Comparison of ENCODE assay signal across 31 cellular contexts in genomic region chr22:19195796-19196731, GRCh38. TPM values are rescaled to one million over a fixed set of nuclear protein-coding genes. Genes with fewer than 3 reads are reported as not detected.
DNase-seq lines count a peak whose midpoint lies in the region; ATAC-seq, FAIRE-seq and TF ChIP-seq lines count a peak whose summit lies in the region.
"Had no signal": no experiment of that assay in that cellular context is flagged by ENCODE, and none has a peak within 500 bp of the region (broad histone marks: within the 10 kb centered on the region; RNA-seq: fewer than 3 reads in every experiment).

No MANE protein-coding gene starts in this region.

- H3K4me2 ChIP-seq in trophoblast cell (ENCODE audit: low read length), result no peak overlapping the region
- H3K4me2 ChIP-seq: hepatocyte had no signal

- H3K4me1 Mint-ChIP-seq in CD4-positive, CD25-positive, alpha-beta regulatory T cell, result peaks cover 0 to 29% (median 21%) of the 10 kb centered on the region in 4 donors
- H3K4me1 Mint-ChIP-seq in activated T-helper 17 cell treated with anti-CD3 and anti-CD28 coated beads, Interleukin-2, amount 50 U/mL, for 72 hours, result no peaks in the 10 kb centered on the region
- H3K4me1 Mint-ChIP-seq: endodermal cell had no signal

- no peak overlapping the region for H2BK5ac ChIP-seq in trophoblast cell (ENCODE audit: low read depth, low read length, poor library complexity)

- no peak overlapping the region for H2BK12ac ChIP-seq in trophoblast cell (ENCODE audit: low read length)

- no peak for FAIRE-seq in H54 (lab: Jason Lieb, UNC)
- FAIRE-seq: frontal cortex, G401.6, HTR-8/SVneo, RCC 7860 had no signal

- H3K36me3 Mint-ChIP-seq in CD4-positive, CD25-positive, alpha-beta regulatory T cell, result no peaks in the 10 kb centered on the region
- no peaks in the 10 kb centered on the region for H3K36me3 Mint-ChIP-seq in activated T-helper 17 cell treated with anti-CD3 and anti-CD28 coated beads, Interleukin-2, amount 50 U/mL, for 72 hours (ENCODE audit: low read depth)

- H2BK120ac ChIP-seq in trophoblast cell (ENCODE audit: insufficient read depth, low read length, poor library complexity), result no peak overlapping the region

- no peak overlapping the region for H2AK5ac ChIP-seq in trophoblast cell (ENCODE audit: low read length)

- WGBS in trophoblast cell (ENCODE audit: extremely low coverage, insufficient coverage, insufficient read length), result no CpG with 5 or more reads among the region's 23 CpGs
- WGBS in thyroid gland, 2 donors, result 88 to 89% methylated on average over 16 to 22 of the region's 23 CpGs

- H3K79me2 ChIP-seq in trophoblast cell (ENCODE audit: control insufficient read depth, insufficient read depth, low read length, poor library complexity), result no peaks in the 10 kb centered on the region
- H3K79me2 ChIP-seq: hepatocyte had no signal

- peak in 1 of 3 donors; percentile 72 for DNase-seq in CD4-positive, CD25-positive, alpha-beta regulatory T cell
- peak; percentile 46 for DNase-seq in GM20000 (ENCODE audit: low spot score)
- DNase-seq in trophoblast cell, result peak; percentile 88 to 91
- no peak for DNase-seq in GM13977 (ENCODE audit: low spot score)
- DNase-seq in H54 (ENCODE audit: insufficient read length, low spot score), result no peak
- no peak for DNase-seq in thyroid gland
- DNase-seq: activated gamma-delta T cell treated with Interleukin-2 at 50 U/mL for 16 hours; activated T-cell treated with anti-CD3 and anti-CD28 coated beads for 4 hours; cortex of kidney; DMS53; endodermal cell; GOT3; mesenchymal stem cell; NCI-H2171; NCI-H524; stimulated activated CD4-positive, alpha-beta T cell treated with anti-CD3 and anti-CD28 coated beads, Interleukin-4, amount 100 ng/mL, for 4 hours; stomach had no signal

- no peak overlapping the region for H4K91ac ChIP-seq in trophoblast cell (ENCODE audit: low read depth, low read length)

- peak; percentile 48 to 53 for ATAC-seq in CD4-positive, CD25-positive, alpha-beta regulatory T cell (ENCODE audit: low read depth in 2 of 2)
- ATAC-seq in activated T-helper 17 cell treated with anti-CD3 and anti-CD28 coated beads, Interleukin-2, amount 50 U/mL, for 72 hours (replicated peaks), result peak; percentile 70
- ATAC-seq: left lobe of liver had no signal

- no peak overlapping the region for H2AFZ ChIP-seq in trophoblast cell (ENCODE audit: insufficient read depth, low read length, poor library complexity)
- H2AFZ ChIP-seq: hepatocyte had no signal

- peaks cover 22% of the 10 kb centered on the region for H3K27me3 Mint-ChIP-seq in CD4-positive, CD25-positive, alpha-beta regulatory T cell
- peaks cover 4% of the 10 kb centered on the region for H3K27me3 Mint-ChIP-seq in activated T-helper 17 cell treated with anti-CD3 and anti-CD28 coated beads, Interleukin-2, amount 50 U/mL, for 72 hours

- peak overlapping the region in 2 of 3 donors; percentile 10 to 92 for H3K27ac Mint-ChIP-seq in CD4-positive, CD25-positive, alpha-beta regulatory T cell
- no peak overlapping the region for H3K27ac Mint-ChIP-seq in activated T-helper 17 cell treated with anti-CD3 and anti-CD28 coated beads, Interleukin-2, amount 50 U/mL, for 72 hours
- H3K27ac Mint-ChIP-seq: endodermal cell had no signal

- H3K79me1 ChIP-seq in trophoblast cell (ENCODE audit: low read length), result no peaks in the 10 kb centered on the region

- H3K27me3 ChIP-seq in CD4-positive, CD25-positive, alpha-beta regulatory T cell (ENCODE audit: control insufficient read depth, insufficient read depth, low read length), result no peaks in the 10 kb centered on the region
- H3K27me3 ChIP-seq in trophoblast cell (ENCODE audit: insufficient read depth, low read length) (no peaks in the 10 kb centered on the region), thyroid gland (no peaks in the 10 kb centered on the region)
- H3K27me3 ChIP-seq: cardiac muscle cell, esophagus muscularis mucosa, hepatocyte, SJSA1, stomach, tibial nerve had no signal

- H3K9me3 Mint-ChIP-seq in CD4-positive, CD25-positive, alpha-beta regulatory T cell, result peaks cover 0 to 4% (median 0%) of the 10 kb centered on the region in 7 donors
- no peaks in the 10 kb centered on the region for H3K9me3 Mint-ChIP-seq in activated T-helper 17 cell treated with anti-CD3 and anti-CD28 coated beads, Interleukin-2, amount 50 U/mL, for 72 hours
- H3K9me3 Mint-ChIP-seq: endodermal cell had no signal

- no peak overlapping the region for H4K12ac ChIP-seq in trophoblast cell (ENCODE audit: low read depth, low read length)

- no peak overlapping the region for H3K4ac ChIP-seq in trophoblast cell (ENCODE audit: low read depth, low read length)

- no peaks in the 10 kb centered on the region for H3K36me3 ChIP-seq in CD4-positive, CD25-positive, alpha-beta regulatory T cell (ENCODE audit: control insufficient read depth, insufficient read depth, low read length)
- H3K36me3 ChIP-seq in trophoblast cell (ENCODE audit: control insufficient read depth in 1 of 2, insufficient read depth in 2 of 2, low read length in 2 of 2), result peaks cover 6 to 8% of the 10 kb centered on the region in 2 experiments
- peaks cover 4 to 5% of the 10 kb centered on the region in 2 donors for H3K36me3 ChIP-seq in thyroid gland
- H3K36me3 ChIP-seq: cardiac muscle cell had no signal

- H3K9me3 ChIP-seq in CD4-positive, CD25-positive, alpha-beta regulatory T cell (ENCODE audit: control insufficient read depth in 2 of 2, low read length in 2 of 2), result no peaks in the 10 kb centered on the region
- H3K9me3 ChIP-seq in trophoblast cell (ENCODE audit: insufficient read depth, low read depth, low read length) (no peaks in the 10 kb centered on the region), thyroid gland (no peaks in the 10 kb centered on the region)
- H3K9me3 ChIP-seq: esophagus muscularis mucosa, SJSA1, stomach, tibial nerve had no signal

- no peak overlapping the region for H3K27ac ChIP-seq in CD4-positive, CD25-positive, alpha-beta regulatory T cell (ENCODE audit: insufficient read depth, low read length, poor library complexity, severe bottlenecking)
- no peak overlapping the region for H3K27ac ChIP-seq in trophoblast cell (ENCODE audit: low read depth, low read length)
- H3K27ac ChIP-seq in thyroid gland, result no peak overlapping the region
- H3K27ac ChIP-seq: cardiac muscle cell, esophagus muscularis mucosa, hepatocyte, SJSA1, stomach, tibial nerve had no signal

- TF ChIP-seq POLR2A in H54 (IDR thresholded peaks at IDR 0.05; ENCODE audit: low read depth, low read length), result no peak
- TF ChIP-seq POLR2A in thyroid gland (IDR thresholded peaks at IDR 0.05), result no peak

- H3K23ac ChIP-seq in trophoblast cell (ENCODE audit: low read length), result no peak overlapping the region

- H3K4me3 ChIP-seq in CD4-positive, CD25-positive, alpha-beta regulatory T cell (ENCODE audit: low read depth, low read length), result no peak overlapping the region
- H3K4me3 ChIP-seq in trophoblast cell (ENCODE audit: low read depth, low read length) (no peak overlapping the region), thyroid gland (replicated peaks in 1 of 3) (no peak overlapping the region)
- H3K4me3 ChIP-seq: cardiac muscle cell, esophagus muscularis mucosa, hepatocyte, SJSA1, stomach, tibial nerve had no signal

- intact Hi-C loops in thyroid gland (cut with DNase I), result no loop called here

- TF ChIP-seq CTCF in GM20000 (IDR thresholded peaks at IDR 0.05; ENCODE audit: extremely low read depth, missing control alignments) (no peak), GM13977 (IDR thresholded peaks at IDR 0.05; ENCODE audit: extremely low read depth, insufficient read depth, missing control alignments) (no peak), thyroid gland (IDR thresholded peaks at IDR 0.05) (no peak)

- H3K14ac ChIP-seq in trophoblast cell (ENCODE audit: low read length), result no peak overlapping the region

- H3K18ac ChIP-seq in trophoblast cell (ENCODE audit: low read length), result no peak overlapping the region

- H3K9ac ChIP-seq in trophoblast cell (ENCODE audit: low read length), result no peak overlapping the region

- H4K8ac ChIP-seq in trophoblast cell (ENCODE audit: low read depth, low read length), result no peak overlapping the region

- peak overlapping the region in 3 of 4 donors; percentile 41 to 78 (median 54) for H3K4me3 Mint-ChIP-seq in CD4-positive, CD25-positive, alpha-beta regulatory T cell
- no peak overlapping the region for H3K4me3 Mint-ChIP-seq in activated T-helper 17 cell treated with anti-CD3 and anti-CD28 coated beads, Interleukin-2, amount 50 U/mL, for 72 hours
- H3K4me3 Mint-ChIP-seq: endodermal cell had no signal

- peaks cover 12% of the 10 kb centered on the region for H3K4me1 ChIP-seq in CD4-positive, CD25-positive, alpha-beta regulatory T cell (ENCODE audit: control insufficient read depth, insufficient read depth, low read length, poor library complexity, severe bottlenecking)
- H3K4me1 ChIP-seq in trophoblast cell (ENCODE audit: control insufficient read depth in 1 of 2, insufficient read depth in 2 of 2, low read length in 2 of 2) (no peaks in the 10 kb centered on the region), thyroid gland (no peaks in the 10 kb centered on the region)
- H3K4me1 ChIP-seq: esophagus muscularis mucosa, SJSA1, stomach, tibial nerve had no signal

- in situ Hi-C loops in GM13977 (cut with MboI; ENCODE audit: low pct_unique_long_range_greater_than_20kb, low sequenced_read_pairs, unreplicated experiment), result no loop called here

RNA-seq across cellular contexts. Expression of gene SLC25A1, which starts 17.5 kb away (rescaled TPM):
- 27.6 TPM for total RNA-seq in CD4-positive, CD25-positive, alpha-beta regulatory T cell
- 10 to 100 TPM; 38.9 to 62.9 (median 52.6) TPM for polyA plus RNA-seq in CD4-positive, CD25-positive, alpha-beta regulatory T cell
- total RNA-seq in activated T-helper 17 cell treated with anti-CD3 and anti-CD28 coated beads, Interleukin-2, amount 50 U/mL, for 72 hours, result 10 to 100 TPM; 33.4 to 47.9 TPM
- polyA plus RNA-seq in trophoblast cell (2013), result 98.4 and 99.2 TPM in 2 replicates
- total RNA-seq in thyroid gland, result 10 to 100 TPM; 38.7 to 79.9 (median 62.1) TPM

RNA-seq across cellular contexts. Expression of gene GSC2, which starts 46.0 kb away (rescaled TPM):
- not detected for total RNA-seq in CD4-positive, CD25-positive, alpha-beta regulatory T cell
- not detected for polyA plus RNA-seq in CD4-positive, CD25-positive, alpha-beta regulatory T cell
- not detected for total RNA-seq in activated T-helper 17 cell treated with anti-CD3 and anti-CD28 coated beads, Interleukin-2, amount 50 U/mL, for 72 hours
- not detected in 2 replicates for polyA plus RNA-seq in trophoblast cell (2013)
- not detected for total RNA-seq in thyroid gland
- total RNA-seq: cardiac muscle cell; endodermal cell; esophagus muscularis mucosa; frontal cortex; hepatocyte; left lobe of liver; omental fat pad; renal cortical epithelial cell; SJSA1; stomach; T-helper 1 cell treated with Interleukin-12 subunit alpha and Interleukin-12 subunit beta and Interleukin-4 antibody, amounts not matched to agents 30 ng/mL and 1 ng/mL, for 36 hours; tibial nerve had no signal
- polyA plus RNA-seq: cardiac muscle cell, hepatocyte, stomach had no signal

RNA-seq across cellular contexts. Expression of gene ESS2, which starts 51.6 kb away (rescaled TPM):
- total RNA-seq in CD4-positive, CD25-positive, alpha-beta regulatory T cell, result 47.3 TPM
- 10 to 100 TPM in 3 of 4 donors, 1 to 10 TPM in 1; 10.0 to 12.5 (median 11.2) TPM for polyA plus RNA-seq in CD4-positive, CD25-positive, alpha-beta regulatory T cell
- 10 to 100 TPM; 13.8 to 20.8 TPM for total RNA-seq in activated T-helper 17 cell treated with anti-CD3 and anti-CD28 coated beads, Interleukin-2, amount 50 U/mL, for 72 hours
- polyA plus RNA-seq in trophoblast cell (2013), result 10.5 and 10.8 TPM in 2 replicates
- 10 to 100 TPM; 12.1 to 17.7 (median 15.0) TPM for total RNA-seq in thyroid gland

Comparison
In these comparisons a context has a peak if more than half of its experiments do, and no peak if none do; other contexts are left out.
1. DNase-seq: peak in GM20000 (single experiment) and trophoblast cell (2 of 2); none in GM13977 (single experiment), H54 (single experiment) and thyroid gland (0 of 2).